ENCODE assay signal across 7 cellular contexts in genomic region chr19:53881482-53882390, GRCh38. TPM values are rescaled to one million over a fixed set of nuclear protein-coding genes. Genes with fewer than 3 reads are reported as not detected.
A peak's percentile ranks its signal among the peaks of the same experiment; 100 is the strongest.
DNase-seq lines count a peak whose midpoint lies in the region; ATAC-seq, FAIRE-seq and TF ChIP-seq lines count a peak whose summit lies in the region.

Gene PRKCG, plus strand, starts transcription at chr19:53882197. Its CDS starts 298 bp downstream, at chr19:53882495.

- no peaks in the 10 kb centered on the region for H3K9me3 Mint-ChIP-seq in activated naive CD8-positive, alpha-beta T cell treated with anti-CD3 and anti-CD28 coated beads, Interleukin-2, amount 50 U/mL, for 24 hours

- WGBS in iPS DF 6.9 (ENCODE audit: insufficient coverage, insufficient read length): no CpG with 5 or more reads among the region's 49 CpGs
- 1 to 2% (median 2%) methylated on average over 25 to 49 of the region's 49 CpGs for WGBS in small intestine, 3 donors

- POLR2A ChIA-PET in RWPE1 (lab: Yijun Ruan, JAX; ENCODE audit: low non-redundant PET): no interaction called here

- CTCF ChIA-PET in RWPE1 (lab: Yijun Ruan, JAX): interaction anchor here (0.6 to 1.1 kb wide), 6 partner anchors 13 to 686 kb away, joined by 3 to 4 read pairs (median 3); no protein-coding TSS in a partner anchor

- ATAC-seq in activated naive CD8-positive, alpha-beta T cell treated with anti-CD3 and anti-CD28 coated beads, Interleukin-2, amount 50 U/mL, for 24 hours: peak; percentile 34
- no peak for ATAC-seq in GM18505 (IDR thresholded peaks at IDR 0.05; ENCODE audit: unreplicated experiment)

- no peak for FAIRE-seq in H54 (lab: Jason Lieb, UNC)
- no peak for FAIRE-seq in small intestine (lab: Jason Lieb, UNC)

- peaks cover 24% of the 10 kb centered on the region for H3K27me3 Mint-ChIP-seq in activated naive CD8-positive, alpha-beta T cell treated with anti-CD3 and anti-CD28 coated beads, Interleukin-2, amount 50 U/mL, for 24 hours

- peak within 1 kb of the TSS; percentile 39; the same call in 1 of the 2 replicates for H3K4me3 ChIP-seq in iPS DF 6.9 (ENCODE audit: low read length)
- peak within 1 kb of the TSS in 1 of 2 donors; percentile 23 for H3K4me3 ChIP-seq in small intestine (ENCODE audit: low read depth in 1 of 2, low read length in 2 of 2)

- peaks cover 24% of the 10 kb centered on the region for H3K4me1 Mint-ChIP-seq in activated naive CD8-positive, alpha-beta T cell treated with anti-CD3 and anti-CD28 coated beads, Interleukin-2, amount 50 U/mL, for 24 hours

- H3K27me3 ChIP-seq in iPS DF 6.9 (ENCODE audit: control insufficient read depth, insufficient read depth, low read length) (no peaks in the 10 kb centered on the region), small intestine (ENCODE audit: control insufficient read depth in 2 of 2, insufficient read depth in 2 of 2, low read length in 2 of 2) (peaks cover 5 to 19% of the 10 kb centered on the region in 2 donors)

- H3K36me3 ChIP-seq in iPS DF 6.9 (ENCODE audit: control insufficient read depth, insufficient read depth, low read length): no peaks in the 10 kb centered on the region
- H3K36me3 ChIP-seq in small intestine (ENCODE audit: control insufficient read depth in 2 of 2, insufficient read depth in 2 of 2, low read length in 2 of 2): no peaks in the 10 kb centered on the region

- H3K27ac ChIP-seq in RWPE1: no peak within 1 kb of the TSS
- H3K27ac ChIP-seq in iPS DF 6.9 (ENCODE audit: low read length): no peak within 1 kb of the TSS
- H3K27ac ChIP-seq in small intestine (ENCODE audit: low read depth in 1 of 2, low read length in 1 of 2): no peak within 1 kb of the TSS

- no peak within 1 kb of the TSS for H3K4me3 Mint-ChIP-seq in activated naive CD8-positive, alpha-beta T cell treated with anti-CD3 and anti-CD28 coated beads, Interleukin-2, amount 50 U/mL, for 24 hours

- H3K36me3 Mint-ChIP-seq in activated naive CD8-positive, alpha-beta T cell treated with anti-CD3 and anti-CD28 coated beads, Interleukin-2, amount 50 U/mL, for 24 hours (ENCODE audit: low read depth): peaks cover 2% of the 10 kb centered on the region

- H3K9me3 ChIP-seq in iPS DF 6.9 (ENCODE audit: control insufficient read depth, insufficient read depth, low read length): no peaks in the 10 kb centered on the region
- H3K9me3 ChIP-seq in small intestine (ENCODE audit: control insufficient read depth, low read depth): no peaks in the 10 kb centered on the region

- H3K27ac Mint-ChIP-seq in activated naive CD8-positive, alpha-beta T cell treated with anti-CD3 and anti-CD28 coated beads, Interleukin-2, amount 50 U/mL, for 24 hours: no peak within 1 kb of the TSS

- peak; percentile 56 for TF ChIP-seq CTCF in RWPE1 (conservative IDR thresholded peaks at IDR 0.05; ENCODE audit: low read depth)

- no peak for TF ChIP-seq POLR2A in H54 (IDR thresholded peaks at IDR 0.05; ENCODE audit: low read depth, low read length)
- TF ChIP-seq POLR2A in GM18505 (IDR thresholded peaks at IDR 0.05; ENCODE audit: borderline replicate concordance, extremely low read depth, insufficient read depth, insufficient read length): no peak

- no peaks in the 10 kb centered on the region for H3K4me1 ChIP-seq in iPS DF 6.9 (ENCODE audit: control insufficient read depth, insufficient read depth, low read length)
- H3K4me1 ChIP-seq in small intestine (ENCODE audit: control insufficient read depth in 2 of 2, insufficient read depth in 1 of 2, low read depth in 1 of 2, low read length in 1 of 2): peaks cover 0 to 3% of the 10 kb centered on the region in 2 donors

- peak; percentile 56 for DNase-seq in H54 (ENCODE audit: insufficient read length, low spot score)
- no peak for DNase-seq in RWPE1 (ENCODE audit: low spot score)
- peak; percentile 63 for DNase-seq in activated naive CD8-positive, alpha-beta T cell treated with anti-CD3 and anti-CD28 coated beads, Interleukin-2, amount 50 U/mL, for 24 hours
- no peak for DNase-seq in iPS DF 6.9 (ENCODE audit: low read depth, low spot score)
- peak; percentile 42 for DNase-seq in small intestine
- no peak for DNase-seq in OCI-M2 (lab: John Stamatoyannopoulos, UW; ENCODE audit: unreplicated experiment)

RNA-seq across cellular contexts. Expression of gene PRKCG, which starts in this region (rescaled TPM):
- under 1 TPM in 1 of 3 donors, not detected in 2; 0.07 TPM for polyA plus RNA-seq in small intestine

Comparison
In these comparisons a context has a peak if more than half of its experiments do, and no peak if none do; other contexts are left out.
1. Peak in DNase-seq in small intestine; RNA of the gene not detected or under 1 TPM.
2. DNase-seq: peak in H54 (single experiment) and activated naive CD8-positive, alpha-beta T cell treated with anti-CD3 and anti-CD28 coated beads, Interleukin-2, amount 50 U/mL, for 24 hours (single experiment); none in RWPE1 (single experiment), iPS DF 6.9 (single experiment) and OCI-M2 (single experiment).